ENCODE assay signal across 7 cellular contexts in the genomic region with DNA sequence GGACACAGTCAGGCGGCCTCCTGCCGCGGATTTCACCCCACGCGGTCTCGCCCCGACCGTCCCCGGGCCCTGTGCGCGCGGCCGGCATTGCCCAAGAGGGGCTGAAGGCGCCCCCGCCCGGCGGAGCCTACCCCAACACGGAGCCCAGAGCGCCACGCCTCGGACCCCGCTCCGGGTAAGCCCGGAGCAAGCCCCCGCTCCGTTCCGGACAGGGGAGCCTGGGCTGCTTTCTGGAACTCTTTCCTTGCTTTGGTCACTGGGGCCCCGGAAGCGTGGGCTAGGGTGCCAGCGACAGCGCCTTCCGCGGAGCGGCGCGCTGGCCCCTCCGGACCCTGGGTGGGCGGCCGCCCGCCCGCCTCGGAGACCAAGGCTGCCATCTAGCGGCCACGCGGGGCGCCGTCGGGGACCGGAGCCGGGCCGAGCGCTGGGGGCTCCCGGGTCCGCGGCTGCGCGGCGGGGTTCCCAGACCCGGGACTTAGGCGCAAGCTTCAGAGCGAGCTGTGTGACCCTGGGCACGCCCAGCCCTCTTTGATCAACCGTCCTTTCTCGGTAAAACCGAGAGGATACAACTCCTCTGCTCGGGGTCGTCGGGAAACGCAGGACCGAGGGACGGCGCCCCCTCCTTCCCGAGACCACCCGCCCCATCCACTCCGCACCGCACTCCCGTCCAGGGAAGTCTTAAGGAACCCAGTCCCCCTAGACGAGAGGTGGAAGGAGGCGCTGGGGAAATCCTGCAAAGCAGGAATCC. TPM values are rescaled to one million over a fixed set of nuclear protein-coding genes. Genes with fewer than 3 reads are reported as not detected.
DNase-seq lines count a peak whose midpoint lies in the region; ATAC-seq, FAIRE-seq and TF ChIP-seq lines count a peak whose summit lies in the region.

No MANE protein-coding gene starts in this region.

- H3K9me3 ChIP-seq in body of pancreas: peaks cover 0 to 6% (median 0%) of the 10 kb centered on the region in 3 donors
- peaks cover 0 to 8% of the 10 kb centered on the region in 2 donors for H3K9me3 ChIP-seq in kidney (ENCODE audit: control insufficient read depth in 1 of 2, low read length in 2 of 2)

- peak; percentile 58 for DNase-seq in GM19239 (ENCODE audit: insufficient read length, low spot score)
- peak; percentile 12 for DNase-seq in T follicular helper cell (ENCODE audit: low read depth)
- DNase-seq in body of pancreas: peak in 2 of 4 donors; percentile 25 to 32
- no peak for DNase-seq in kidney
- peak in 2 of 3 donors; percentile 23 to 49 for DNase-seq in stimulated activated CD4-positive, alpha-beta T cell treated with anti-CD3 and anti-CD28 coated beads, TNF-alpha, amount 100 ng/mL, for 48 hours (ENCODE audit: low read depth in 3 of 3)
- no peak for DNase-seq in G401 (ENCODE audit: low spot score)
- DNase-seq in NCI-H1436 treated with DMSO at 0.1 percent for 48 hours (lab: John Stamatoyannopoulos, UW): no peak

- FAIRE-seq in GM19239 (lab: Jason Lieb, UNC): no peak
- FAIRE-seq in kidney (lab: Jason Lieb, UNC): no peak

- H3K9ac ChIP-seq in kidney (ENCODE audit: low read length in 2 of 2): no peak overlapping the region

- H3K27me3 ChIP-seq in body of pancreas: peaks cover 0 to 24% of the 10 kb centered on the region in 2 donors

- WGBS in body of pancreas, 2 donors: 2 to 3% methylated on average over 34 to 64 of the region's 79 CpGs

- peak in 6 of 7 experiments; percentile 29 to 77 (median 56) for TF ChIP-seq CTCF in body of pancreas (IDR thresholded peaks at IDR 0.05)
- peak; percentile 77 for TF ChIP-seq CTCF in kidney (IDR thresholded peaks at IDR 0.05; ENCODE audit: borderline replicate concordance, extremely low read depth, insufficient read depth)

- H3K36me3 ChIP-seq in body of pancreas (replicated peaks in 1 of 2; ENCODE audit: insufficient read depth in 1 of 2, low read depth in 2 of 2) (no peaks in the 10 kb centered on the region), kidney (ENCODE audit: control insufficient read depth in 1 of 2, insufficient read depth in 2 of 2, low read length in 2 of 2) (no peaks in the 10 kb centered on the region)

- no peak overlapping the region for H3K27ac ChIP-seq in body of pancreas
- H3K27ac ChIP-seq in kidney (ENCODE audit: low read depth in 2 of 2, low read length in 2 of 2): no peak overlapping the region

- in situ Hi-C loops in G401 (cut with HindIII; ENCODE audit: low sequenced_read_pairs): no loop called here

- no peak for ATAC-seq in body of pancreas

- H3K4me3 ChIP-seq in body of pancreas (no peak overlapping the region), kidney (ENCODE audit: low read length in 2 of 2) (peak overlapping the region in 1 of 2 donors; percentile 49)

- H3K4me1 ChIP-seq in body of pancreas (peaks cover 12% of the 10 kb centered on the region), kidney (ENCODE audit: control insufficient read depth in 1 of 2, insufficient read depth in 1 of 2, low read depth in 1 of 2, low read length in 2 of 2) (peaks cover 0 to 5% of the 10 kb centered on the region in 2 donors)

- intact Hi-C loops in body of pancreas (cut with DNase I) (no loop called here), kidney (cut with DNase I) (no loop called here)

- TF ChIP-seq POLR2A in body of pancreas (IDR thresholded peaks at IDR 0.05): no peak

RNA-seq across cellular contexts. Expression of a gene that starts 41.4 kb away (rescaled TPM):
- total RNA-seq in body of pancreas (1 to 10 TPM; 6.9 to 7.0 TPM), kidney (27.3 TPM)
- polyA plus RNA-seq in kidney (ENCODE audit: insufficient read depth, low read depth, low replicate concordance): 22.9 TPM
- 22.2 and 29.8 TPM in 2 replicates for total RNA-seq in G401 (2014; rRNA removed; shearing (Covaris generic))

RNA-seq across cellular contexts. Expression of a gene that starts 55.0 kb away (rescaled TPM):
- 10 to 100 TPM; 12.2 to 14.0 TPM for total RNA-seq in body of pancreas
- total RNA-seq in kidney: 31.1 TPM
- 20.6 TPM for polyA plus RNA-seq in kidney (ENCODE audit: insufficient read depth, low read depth, low replicate concordance)
- 34.3 and 48.0 TPM in 2 replicates for total RNA-seq in G401 (2014; rRNA removed; shearing (Covaris generic))

Comparison
In these comparisons a context has a peak if more than half of its experiments do, and no peak if none do; other contexts are left out.
1. DNase-seq: peak in GM19239 (single experiment), T follicular helper cell (single experiment) and stimulated activated CD4-positive, alpha-beta T cell treated with anti-CD3 and anti-CD28 coated beads, TNF-alpha, amount 100 ng/mL, for 48 hours (2 of 3); none in kidney (single experiment), G401 (single experiment) and NCI-H1436 treated with DMSO at 0.1 percent for 48 hours (single experiment).